1 cellular context compared by ENCODE assay signal in genomic region chr18:58538604-58539386, GRCh38.
TF ChIP-seq lines count a peak whose summit lies in the region.

No MANE protein-coding gene starts in this region.

TF ChIP-seq in A549, 52 proteins besides CTCF, POLR2A, EP300 and RAD21 (continued from another document):
- TF ChIP-seq HMGXB4 (CRISPR knock-in tag; IDR thresholded peaks at IDR 0.05; ENCODE audit: borderline replicate concordance) (no peak), POLR2AphosphoS2 (conservative IDR thresholded peaks at IDR 0.05; ENCODE audit: low read length) (no peak)
TF ChIP-seq in A549: peak in this region for 0.
